Comparison of ENCODE assay signal across 8 cellular contexts in genomic region chr7:44748042-44748947, GRCh38. TPM values are rescaled to one million over a fixed set of nuclear protein-coding genes. Genes with fewer than 3 reads are reported as not detected.
DNase-seq lines count a peak whose midpoint lies in the region; ATAC-seq and TF ChIP-seq lines count a peak whose summit lies in the region.

ZMIZ2 (plus strand) TSS chr7:44748847; CDS start chr7:44756250, 7,403 bp downstream.

- H3K4me1 Mint-ChIP-seq in CD14-positive monocyte, result peaks cover 42% of the 10 kb centered on the region
- peaks cover 43% of the 10 kb centered on the region for H3K4me1 Mint-ChIP-seq in activated CD4-positive, alpha-beta memory T cell treated with anti-CD3 and anti-CD28 coated beads, Interleukin-2, amount 10 ng/mL, durations not matched to agents 7 days and 5 days

- H3K27ac ChIP-seq in dorsolateral prefrontal cortex, result peak within 1 kb of the TSS; percentile 23 to 98 (median 92)
- H3K27ac ChIP-seq in right lobe of liver, result peak within 1 kb of the TSS; percentile 88 to 96 (median 95)

- 9% methylated on average over 10 of the region's 92 CpGs for WGBS in right lobe of liver (ENCODE audit: insufficient coverage, low coverage, low lambda C conversion rate, missing lambda C conversion rate)

- H3K9me3 ChIP-seq in right lobe of liver, result no peaks in the 10 kb centered on the region

- intact Hi-C loops in CD14-positive monocyte (cut with micrococcal nuclease), result loop anchor here (5.0 to 10.0 kb wide), 4 partner anchors 161 to 257 kb away; partner anchors contain the start of genes CCM2 (in 1 of the 2) and DDX56 (in 1 of the 2)
- intact Hi-C loops in dorsolateral prefrontal cortex (cut with DNase I), result loop anchor here (1.0 to 5.0 kb wide), 4 partner anchors 48 to 141 kb away; partner anchors contain the start of genes OGDH (in 2 of the 2), PPIA (in 2 of the 2) and H2AZ2 (in 1 of the 2)
- intact Hi-C loops in right lobe of liver (cut with DNase I), result no loop called here

- H3K36me3 ChIP-seq in right lobe of liver, result no peaks in the 10 kb centered on the region

- DNase-seq in CD14-positive monocyte (ENCODE audit: low spot score) (peak; percentile 91), HK-2 (ENCODE audit: unreplicated experiment) (peak; percentile 98), NCI-H82 (lab: John Stamatoyannopoulos, UW) (peak; percentile 92), dorsolateral prefrontal cortex (peak; percentile 82 to 97 (median 92)), right lobe of liver (peak; percentile 97 to 98 (median 97))
- peak; percentile 92 for DNase-seq in activated CD4-positive, alpha-beta memory T cell treated with anti-CD3 and anti-CD28 coated beads, Interleukin-2, amount 10 ng/mL, durations not matched to agents 7 days and 5 days
- peak; percentile 90 for DNase-seq in stimulated activated CD4-positive, alpha-beta T cell treated with anti-CD3 and anti-CD28 coated beads, Interleukin-4, amount 100 ng/mL, for 24 hours

- peaks cover 0 to 26% (median 7%) of the 10 kb centered on the region in 4 donors for H3K4me1 ChIP-seq in right lobe of liver

- peaks cover 14 to 16% of the 10 kb centered on the region in 2 donors for H3K36me3 Mint-ChIP-seq in CD14-positive monocyte
- peaks cover 19% of the 10 kb centered on the region for H3K36me3 Mint-ChIP-seq in activated CD4-positive, alpha-beta memory T cell treated with anti-CD3 and anti-CD28 coated beads, Interleukin-2, amount 10 ng/mL, durations not matched to agents 7 days and 5 days (ENCODE audit: low read depth)

- TF ChIP-seq CTCF in CD14-positive monocyte (IDR thresholded peaks at IDR 0.05) (no peak), dorsolateral prefrontal cortex (IDR thresholded peaks at IDR 0.05 in 54 of 56, conservative IDR thresholded peaks at IDR 0.05 in 2 of 56; ENCODE audit: low read depth in 1 of 56, partially characterized antibody in 56 of 56) (peak in 4 of 56 donors; percentile 9 to 31 (median 20)), right lobe of liver (IDR thresholded peaks at IDR 0.05) (no peak)

- POLR2A ChIA-PET in activated CD4-positive, alpha-beta memory T cell treated with anti-CD3 and anti-CD28 coated beads, Interleukin-2, amount 10 ng/mL, durations not matched to agents 7 days and 5 days (lab: Charles Lee), result interaction anchor here (0.7 to 3.5 kb wide), 18 partner anchors 7 to 166 kb away, joined by 3 to 24 read pairs (median 4); partner anchors contain the start of genes H2AZ2, PPIA, PURB and TMED4

- CTCF ChIA-PET in activated CD4-positive, alpha-beta memory T cell treated with anti-CD3 and anti-CD28 coated beads, Interleukin-2, amount 10 ng/mL, durations not matched to agents 7 days and 5 days (lab: Charles Lee), result interaction anchor here (0.7 kb wide), 1 partner anchor 257 kb away, joined by 4 read pairs; no protein-coding TSS in a partner anchor

- no peaks in the 10 kb centered on the region for H3K27me3 Mint-ChIP-seq in CD14-positive monocyte (ENCODE audit: low read depth in 3 of 3)
- H3K27me3 Mint-ChIP-seq in activated CD4-positive, alpha-beta memory T cell treated with anti-CD3 and anti-CD28 coated beads, Interleukin-2, amount 10 ng/mL, durations not matched to agents 7 days and 5 days, result no peaks in the 10 kb centered on the region

- peak; percentile 80 for ATAC-seq in GM19397 (IDR thresholded peaks at IDR 0.05; ENCODE audit: unreplicated experiment)
- peak; percentile 96 to 99 (median 98) for ATAC-seq in right lobe of liver

- H3K4me3 Mint-ChIP-seq in CD14-positive monocyte, result peak within 1 kb of the TSS; percentile 86 to 93
- H3K4me3 Mint-ChIP-seq in activated CD4-positive, alpha-beta memory T cell treated with anti-CD3 and anti-CD28 coated beads, Interleukin-2, amount 10 ng/mL, durations not matched to agents 7 days and 5 days, result peak within 1 kb of the TSS; percentile 84

- peak within 1 kb of the TSS; percentile 59 to 94 (median 91) for H3K27ac Mint-ChIP-seq in CD14-positive monocyte
- peak within 1 kb of the TSS; percentile 66 for H3K27ac Mint-ChIP-seq in activated CD4-positive, alpha-beta memory T cell treated with anti-CD3 and anti-CD28 coated beads, Interleukin-2, amount 10 ng/mL, durations not matched to agents 7 days and 5 days

- H3K27me3 ChIP-seq in dorsolateral prefrontal cortex (no peaks in the 10 kb centered on the region), right lobe of liver (no peaks in the 10 kb centered on the region)

- H3K4me3 ChIP-seq in dorsolateral prefrontal cortex, result peak within 1 kb of the TSS; percentile 70 to 97 (median 86)
- H3K4me3 ChIP-seq in right lobe of liver, result peak within 1 kb of the TSS; percentile 69 to 89 (median 77)

- peak; percentile 62 for TF ChIP-seq POLR2A in right lobe of liver (IDR thresholded peaks at IDR 0.05)

- H3K9me3 Mint-ChIP-seq in CD14-positive monocyte, result no peaks in the 10 kb centered on the region
- H3K9me3 Mint-ChIP-seq in activated CD4-positive, alpha-beta memory T cell treated with anti-CD3 and anti-CD28 coated beads, Interleukin-2, amount 10 ng/mL, durations not matched to agents 7 days and 5 days, result no peaks in the 10 kb centered on the region

RNA-seq across cellular contexts. Expression of gene ZMIZ2, which starts in this region (rescaled TPM):
- 1 to 10 TPM; 1.9 to 3.3 TPM for polyA plus RNA-seq in CD14-positive monocyte
- total RNA-seq in activated CD4-positive, alpha-beta memory T cell treated with anti-CD3 and anti-CD28 coated beads, Interleukin-2, amount 10 ng/mL, durations not matched to agents 7 days and 5 days, result 10 to 100 TPM; 85.2 to 91.4 TPM
- total RNA-seq in dorsolateral prefrontal cortex, result 100 to 1,000 TPM; 106 to 231 (median 160) TPM
- 10 to 100 TPM in 4 of 6 experiments, 1 to 10 TPM in 2; 8.6 to 36.3 (median 28.6) TPM for total RNA-seq in right lobe of liver

Comparison
In these comparisons a context has a peak if more than half of its experiments do, and no peak if none do; other contexts are left out.
1. Peak in every context shown above with its lines: DNase-seq, ATAC-seq, H3K4me3 ChIP-seq and H3K27ac ChIP-seq.
2. intact Hi-C loops: an anchor here in CD14-positive monocyte (5.0 to 10.0 kb wide) and dorsolateral prefrontal cortex (1.0 to 5.0 kb wide); none called in right lobe of liver.